ENCODE assay signal across 1 cellular context in the genomic region with DNA sequence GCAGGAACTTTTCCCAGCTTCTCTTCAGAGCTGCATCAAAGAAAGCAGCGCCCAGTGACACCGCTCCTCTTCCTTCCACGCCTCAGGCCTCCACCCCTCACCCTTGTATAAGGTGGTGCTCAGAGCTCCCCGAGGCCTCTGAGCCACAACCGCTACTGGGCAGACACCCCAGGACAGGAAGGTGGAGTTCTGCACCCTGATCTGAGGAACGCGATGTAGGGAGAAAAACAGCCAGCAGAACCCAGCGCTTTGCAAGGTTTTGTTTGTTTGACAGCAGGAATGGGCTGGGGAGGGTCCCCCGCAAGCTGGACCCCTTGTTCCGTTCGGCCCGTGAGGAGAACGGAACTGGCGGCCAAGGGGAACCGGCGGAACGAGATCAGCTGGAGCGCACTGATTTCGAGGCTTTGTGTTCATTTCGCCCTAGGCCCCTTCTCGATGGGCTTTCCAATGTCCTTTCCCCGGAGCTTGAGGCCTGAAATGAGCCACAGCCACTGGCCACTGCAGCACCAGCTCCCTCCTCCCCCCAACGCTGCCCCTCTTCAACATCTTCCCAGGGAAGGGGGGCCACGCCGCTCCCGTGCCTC.
TF ChIP-seq lines count a peak whose summit lies in the region.

No MANE protein-coding gene starts in this region.

TF ChIP-seq in K562, 482 proteins besides CTCF, POLR2A, EP300 and RAD21:
- TF ChIP-seq ZBTB33 (CRISPR knock-in tag; IDR thresholded peaks at IDR 0.05) (0 out of 2 replicates have a peak, but pooled peaks have one; percentile 0), POLR2AphosphoS5 (IDR thresholded peaks at IDR 0.05; ENCODE audit: control insufficient read depth, insufficient read depth, low read depth, low read length) (0 out of 2 replicates have a peak, but pooled peaks have one; percentile 13), RBM14 (IDR thresholded peaks at IDR 0.05; ENCODE audit: borderline replicate concordance, insufficient read depth, low read depth, low read length) (no peak)
